22 cellular contexts compared by ENCODE assay signal in the genomic region with DNA sequence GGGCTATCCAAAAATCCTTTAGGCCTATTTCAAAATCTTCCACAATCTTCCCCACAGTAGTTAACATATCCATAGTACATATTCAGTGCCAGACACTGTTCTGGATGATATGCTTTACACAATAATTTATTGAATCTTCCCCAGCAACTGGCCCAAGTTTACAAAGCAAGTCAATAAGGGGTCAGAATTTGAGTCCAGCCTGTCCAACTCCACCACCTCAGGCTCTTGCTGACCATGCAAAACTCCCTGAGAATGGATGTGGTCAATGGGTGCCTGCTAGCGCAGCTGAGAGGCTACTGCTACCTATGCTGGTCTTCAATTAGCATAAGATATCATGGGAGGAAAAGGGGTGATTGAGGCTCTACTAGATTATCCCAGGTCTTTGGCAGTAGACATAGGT.
"Had no signal": no experiment of that assay in that cellular context is flagged by ENCODE, and none has a peak within 500 bp of the region (broad histone marks: within the 10 kb centered on the region; RNA-seq: fewer than 3 reads in every experiment).

No MANE protein-coding gene starts in this region.

- H3K9me3 Mint-ChIP-seq: dendritic cell treated with granulocyte-macrophage colony-stimulating factor and Interleukin-4, amounts not matched to agents 40 ng/mL and 50 ng/mL, for 4 days; effector memory CD8-positive, alpha-beta T cell; endodermal cell; mesothelial cell of epicardium had no signal

- H3K27ac Mint-ChIP-seq: dendritic cell treated with granulocyte-macrophage colony-stimulating factor and Interleukin-4, amounts not matched to agents 40 ng/mL and 50 ng/mL, for 4 days; effector memory CD8-positive, alpha-beta T cell; endodermal cell; mesothelial cell of epicardium had no signal

- H3K27me3 Mint-ChIP-seq: dendritic cell treated with granulocyte-macrophage colony-stimulating factor and Interleukin-4, amounts not matched to agents 40 ng/mL and 50 ng/mL, for 4 days; effector memory CD8-positive, alpha-beta T cell had no signal

- ATAC-seq: effector memory CD8-positive, alpha-beta T cell; esophagus mucosa; gastrocnemius medialis; heart right ventricle; left cardiac atrium; lower lobe of right lung; mucosa of descending colon had no signal

- H3K4me3 Mint-ChIP-seq: dendritic cell treated with granulocyte-macrophage colony-stimulating factor and Interleukin-4, amounts not matched to agents 40 ng/mL and 50 ng/mL, for 4 days; effector memory CD8-positive, alpha-beta T cell; endodermal cell; mesothelial cell of epicardium had no signal

- H3K36me3 Mint-ChIP-seq: mesothelial cell of epicardium had no signal

- DNase-seq: colonic mucosa; cortex of kidney; effector CD8-positive, alpha-beta T cell; effector memory CD8-positive, alpha-beta T cell; endodermal cell; erythroblast; esophagus squamous epithelium; foreskin fibroblast; foreskin melanocyte; gastrocnemius medialis; glutamatergic neuron; head of caudate nucleus; heart right ventricle; hippocampal formation; left cardiac atrium; left ventricle myocardium inferior; lower lobe of right lung; mesenchymal stem cell; mucosa of descending colon had no signal
